ENCODE assay signal across 8 cellular contexts in the genomic region with DNA sequence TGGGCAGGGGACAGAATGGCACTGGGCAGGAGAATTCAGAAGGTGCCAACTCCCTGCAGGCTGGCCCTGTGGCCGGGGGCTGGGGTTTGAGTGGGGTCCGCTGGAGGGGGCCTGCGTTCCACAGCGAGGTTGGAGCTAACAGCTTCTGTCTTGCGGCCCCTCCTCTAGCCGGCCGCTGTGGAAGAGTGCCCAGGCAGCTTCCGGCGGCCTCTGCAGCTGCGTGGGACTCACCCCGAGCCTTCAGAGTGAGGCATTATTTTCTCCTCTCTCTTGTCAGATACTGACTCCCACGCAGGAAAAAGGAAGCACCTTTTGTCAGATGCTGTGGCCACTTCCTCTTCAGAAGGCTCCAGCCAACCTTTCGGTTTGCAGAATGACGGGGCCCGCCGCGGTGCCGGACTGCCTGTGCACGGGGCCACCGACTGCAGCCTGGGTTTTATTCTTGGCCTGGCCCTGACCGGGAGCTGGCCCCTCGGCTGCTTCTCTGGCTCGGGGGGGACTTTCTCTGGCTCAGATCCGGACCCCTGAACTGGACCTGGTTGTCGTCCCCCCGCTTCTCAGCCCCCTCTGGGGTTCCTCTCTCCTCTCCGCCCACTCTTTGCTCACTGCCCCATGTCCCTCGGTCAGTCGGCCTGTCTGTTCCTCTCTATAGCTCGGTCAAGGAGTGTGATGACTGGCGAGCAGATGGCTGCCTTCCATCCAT. TPM values are rescaled to one million over a fixed set of nuclear protein-coding genes. Genes with fewer than 3 reads are reported as not detected.
DNase-seq lines count a peak whose midpoint lies in the region; ATAC-seq and TF ChIP-seq lines count a peak whose summit lies in the region.

No MANE protein-coding gene starts in this region.

- H3K27me3 Mint-ChIP-seq in effector memory CD8-positive, alpha-beta T cell: no peaks in the 10 kb centered on the region

- peaks cover 26% of the 10 kb centered on the region for H3K36me3 Mint-ChIP-seq in effector memory CD8-positive, alpha-beta T cell (ENCODE audit: insufficient read depth)

- peaks cover 15% of the 10 kb centered on the region for H3K4me1 ChIP-seq in ovary (ENCODE audit: insufficient read depth)

- TF ChIP-seq EP300 in ovary (IDR thresholded peaks at IDR 0.05): no peak

- H3K27ac Mint-ChIP-seq in effector memory CD8-positive, alpha-beta T cell: peak overlapping the region; percentile 81 to 97

- no peak for TF ChIP-seq CTCF in ovary (IDR thresholded peaks at IDR 0.05)

- H3K4me1 Mint-ChIP-seq in effector memory CD8-positive, alpha-beta T cell (ENCODE audit: low read depth in 2 of 2): peaks cover 80 to 87% of the 10 kb centered on the region in 2 donors

- H3K9me3 Mint-ChIP-seq in effector memory CD8-positive, alpha-beta T cell: no peaks in the 10 kb centered on the region

- peak; percentile 25 to 37 for DNase-seq in activated CD4-positive, alpha-beta T cell treated with anti-CD3 and anti-CD28 coated beads for 24 hours (ENCODE audit: low read depth in 2 of 2)
- peak; percentile 39 to 50 (median 43) for DNase-seq in effector memory CD8-positive, alpha-beta T cell
- DNase-seq in ovary (peak; percentile 48 to 81 (median 70)), NCI-H2227 treated with DMSO at 0.1 percent for 48 hours (lab: John Stamatoyannopoulos, UW) (no peak), cerebellar cortex (ENCODE audit: low spot score) (no peak), epidermal melanocyte (ENCODE audit: insufficient read length, low spot score) (no peak)

- peak overlapping the region; percentile 78 to 97 for H3K4me3 Mint-ChIP-seq in effector memory CD8-positive, alpha-beta T cell

- H3K4me3 ChIP-seq in ovary: peak overlapping the region; percentile 40

- no peaks in the 10 kb centered on the region for H3K36me3 ChIP-seq in ovary

- H3K27ac ChIP-seq in ovary: peak overlapping the region; percentile 23 to 46

- H3K9me3 ChIP-seq in ovary: no peaks in the 10 kb centered on the region

- no peaks in the 10 kb centered on the region for H3K27me3 ChIP-seq in ovary

- no peak for TF ChIP-seq POLR2A in ovary (IDR thresholded peaks at IDR 0.05)

- peak; percentile 77 for ATAC-seq in GM19351 (IDR thresholded peaks at IDR 0.05; ENCODE audit: unreplicated experiment)
- ATAC-seq in HG03378 (IDR thresholded peaks at IDR 0.05; ENCODE audit: unreplicated experiment): peak; percentile 92
- peak; percentile 58 for ATAC-seq in effector memory CD8-positive, alpha-beta T cell (replicated peaks)

- intact Hi-C loops in ovary (cut with DNase I): no loop called here

- 2 to 4% (median 3%) methylated on average over 31 of the region's 31 CpGs for WGBS in ovary, 3 donors

RNA-seq across cellular contexts. Expression of a gene that starts 40.1 kb away (rescaled TPM):
- total RNA-seq in ovary: 10 to 100 TPM in 4 of 7 donors, 1 to 10 TPM in 3; 8.5 to 15.6 (median 12.4) TPM
- 10 to 100 TPM; 13.7 to 30.5 TPM for polyA plus RNA-seq in ovary

Comparison
In these comparisons a context has a peak if more than half of its experiments do, and no peak if none do; other contexts are left out.
1. DNase-seq: peak in activated CD4-positive, alpha-beta T cell treated with anti-CD3 and anti-CD28 coated beads for 24 hours (2 of 2), effector memory CD8-positive, alpha-beta T cell (3 of 3) and ovary (5 of 5); none in NCI-H2227 treated with DMSO at 0.1 percent for 48 hours (single experiment), cerebellar cortex (single experiment) and epidermal melanocyte (single experiment).
2. Peak in every context shown above with its lines, with median percentiles within 50 percentile points of each other: ATAC-seq.